ENCODE assay signal across 8 cellular contexts in the genomic region with DNA sequence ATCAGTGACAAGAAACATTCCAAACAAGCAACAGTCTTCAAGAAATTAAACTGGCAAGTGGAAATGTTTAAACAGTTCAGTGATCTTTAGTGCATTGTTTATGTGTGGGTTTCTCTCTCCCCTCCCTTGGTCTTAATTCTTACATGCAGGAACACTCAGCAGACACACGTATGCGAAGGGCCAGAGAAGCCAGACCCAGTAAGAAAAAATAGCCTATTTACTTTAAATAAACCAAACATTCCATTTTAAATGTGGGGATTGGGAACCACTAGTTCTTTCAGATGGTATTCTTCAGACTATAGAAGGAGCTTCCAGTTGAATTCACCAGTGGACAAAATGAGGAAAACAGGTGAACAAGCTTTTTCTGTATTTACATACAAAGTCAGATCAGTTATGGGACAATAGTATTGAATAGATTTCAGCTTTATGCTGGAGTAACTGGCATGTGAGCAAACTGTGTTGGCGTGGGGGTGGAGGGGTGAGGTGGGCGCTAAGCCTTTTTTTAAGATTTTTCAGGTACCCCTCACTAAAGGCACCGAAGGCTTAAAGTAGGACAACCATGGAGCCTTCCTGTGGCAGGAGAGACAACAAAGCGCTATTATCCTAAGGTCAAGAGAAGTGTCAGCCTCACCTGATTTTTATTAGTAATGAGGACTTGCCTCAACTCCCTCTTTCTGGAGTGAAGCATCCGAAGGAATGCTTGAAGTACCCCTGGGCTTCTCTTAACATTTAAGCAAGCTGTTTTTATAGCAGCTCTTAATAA. TPM values are rescaled to one million over a fixed set of nuclear protein-coding genes. Genes with fewer than 3 reads are reported as not detected.
DNase-seq lines count a peak whose midpoint lies in the region; TF ChIP-seq lines count a peak whose summit lies in the region.

No MANE protein-coding gene starts in this region.

- no peaks in the 10 kb centered on the region for H3K27me3 Mint-ChIP-seq in activated T-cell treated with anti-CD3 and anti-CD28 coated beads, Interleukin-2, amount 50 U/mL, for 24 hours

- H3K9me3 ChIP-seq in BE2C = no peaks in the 10 kb centered on the region
- H3K9me3 ChIP-seq in mucosa of rectum (ENCODE audit: control insufficient read depth in 2 of 2, low read length in 2 of 2) = peaks cover 0 to 2% of the 10 kb centered on the region in 2 donors

- H3K36me3 ChIP-seq in BE2C = peaks cover 71% of the 10 kb centered on the region
- H3K36me3 ChIP-seq in KMS-11 (ENCODE audit: insufficient read depth) = peaks cover 54% of the 10 kb centered on the region
- H3K36me3 ChIP-seq in mucosa of rectum (ENCODE audit: control insufficient read depth in 2 of 2, insufficient read depth in 2 of 2, low read length in 2 of 2) = peaks cover 62 to 65% of the 10 kb centered on the region in 2 donors

- peak overlapping the region; percentile 99 for H3K27ac ChIP-seq in KMS-11
- H3K27ac ChIP-seq in caudate nucleus (ENCODE audit: low read depth, low read length) = peak overlapping the region; percentile 100
- H3K27ac ChIP-seq in mucosa of rectum (ENCODE audit: low read depth in 2 of 2, low read length in 2 of 2) = peak overlapping the region; percentile 72 to 100

- H3K27me3 ChIP-seq in BE2C = 0 out of 2 replicates have a peak, but pooled peaks cover 9% of the 10 kb centered on the region
- no peaks in the 10 kb centered on the region for H3K27me3 ChIP-seq in KMS-11 (ENCODE audit: insufficient read depth, low read depth)
- no peaks in the 10 kb centered on the region for H3K27me3 ChIP-seq in mucosa of rectum (ENCODE audit: control insufficient read depth in 2 of 2, insufficient read depth in 2 of 2, low read length in 2 of 2)

- H4K20me1 ChIP-seq in KMS-11 (ENCODE audit: insufficient read depth) = peaks cover 54% of the 10 kb centered on the region

- H3K27ac Mint-ChIP-seq in activated T-cell treated with anti-CD3 and anti-CD28 coated beads, Interleukin-2, amount 50 U/mL, for 24 hours = no peak overlapping the region

- H3K4me1 ChIP-seq in BE2C = 0 out of 2 replicates have a peak, but pooled peaks cover 4% of the 10 kb centered on the region
- H3K4me1 ChIP-seq in KMS-11 (ENCODE audit: low read depth, poor library complexity, severe bottlenecking) = peaks cover 60% of the 10 kb centered on the region
- H3K4me1 ChIP-seq in mucosa of rectum (ENCODE audit: control insufficient read depth in 2 of 2, insufficient read depth in 2 of 2, low read length in 2 of 2) = peaks cover 32 to 42% of the 10 kb centered on the region in 2 donors

- no peak overlapping the region for H3K4me3 Mint-ChIP-seq in activated T-cell treated with anti-CD3 and anti-CD28 coated beads, Interleukin-2, amount 50 U/mL, for 24 hours

- H3K4me3 ChIP-seq in BE2C (ENCODE audit: low read depth, low read length) = peak overlapping the region; percentile 96
- H3K4me3 ChIP-seq in KMS-11 (IDR thresholded peaks at IDR 0.05; ENCODE audit: insufficient read depth, low read depth, low read length) = no peak overlapping the region
- peak overlapping the region; percentile 97 to 100 for H3K4me3 ChIP-seq in mucosa of rectum (ENCODE audit: low read length in 2 of 2)

- no peak overlapping the region for H2AFZ ChIP-seq in KMS-11 (ENCODE audit: low read depth)

- H3K36me3 Mint-ChIP-seq in activated T-cell treated with anti-CD3 and anti-CD28 coated beads, Interleukin-2, amount 50 U/mL, for 24 hours (ENCODE audit: low read depth) = no peaks in the 10 kb centered on the region

- H3K4me2 ChIP-seq in KMS-11 = peak overlapping the region; percentile 94

- DNase-seq in BE2C (no peak), caudate nucleus (lab: John Stamatoyannopoulos, UW) (peak in 1 of 61 donors; percentile 71), retina (no peak), GM03348 (ENCODE audit: low spot score) (no peak), DMS153 (lab: John Stamatoyannopoulos, UW) (no peak)
- DNase-seq in activated T-cell treated with anti-CD3 and anti-CD28 coated beads, Interleukin-2, amount 50 U/mL, for 24 hours = no peak

- peak overlapping the region; percentile 100 for H3K9ac ChIP-seq in KMS-11
- H3K9ac ChIP-seq in mucosa of rectum (ENCODE audit: low read depth in 1 of 2, low read length in 2 of 2) = peak overlapping the region; percentile 98 to 100

- TF ChIP-seq CTCF in BE2C (IDR thresholded peaks at IDR 0.05; ENCODE audit: low read depth, low read length) (no peak), KMS-11 (conservative IDR thresholded peaks at IDR 0.05; ENCODE audit: low read depth, low read length) (no peak)

- H3K9me3 Mint-ChIP-seq in activated T-cell treated with anti-CD3 and anti-CD28 coated beads, Interleukin-2, amount 50 U/mL, for 24 hours = no peaks in the 10 kb centered on the region

- H3K79me2 ChIP-seq in KMS-11 (ENCODE audit: insufficient read depth, low read depth) = peaks cover 74% of the 10 kb centered on the region

- H3K4me1 Mint-ChIP-seq in activated T-cell treated with anti-CD3 and anti-CD28 coated beads, Interleukin-2, amount 50 U/mL, for 24 hours (ENCODE audit: low read depth) = peaks cover 51% of the 10 kb centered on the region

RNA-seq across cellular contexts. Expression of a gene that starts 6.0 kb away (rescaled TPM):
- polyA plus RNA-seq in BE2C (2012; ENCODE audit: insufficient read depth, insufficient read length, low read depth) = 273 TPM

RNA-seq across cellular contexts. Expression of a gene that starts 20.0 kb away (rescaled TPM):
- polyA plus RNA-seq in BE2C (2012; ENCODE audit: insufficient read depth, insufficient read length, low read depth) = 66.9 TPM

RNA-seq across cellular contexts. Expression of a gene that starts 53.3 kb away (rescaled TPM):
- polyA plus RNA-seq in BE2C (2012; ENCODE audit: insufficient read depth, insufficient read length, low read depth) = 99.8 TPM
